ENCODE assay signal across 13 cellular contexts in the genomic region with DNA sequence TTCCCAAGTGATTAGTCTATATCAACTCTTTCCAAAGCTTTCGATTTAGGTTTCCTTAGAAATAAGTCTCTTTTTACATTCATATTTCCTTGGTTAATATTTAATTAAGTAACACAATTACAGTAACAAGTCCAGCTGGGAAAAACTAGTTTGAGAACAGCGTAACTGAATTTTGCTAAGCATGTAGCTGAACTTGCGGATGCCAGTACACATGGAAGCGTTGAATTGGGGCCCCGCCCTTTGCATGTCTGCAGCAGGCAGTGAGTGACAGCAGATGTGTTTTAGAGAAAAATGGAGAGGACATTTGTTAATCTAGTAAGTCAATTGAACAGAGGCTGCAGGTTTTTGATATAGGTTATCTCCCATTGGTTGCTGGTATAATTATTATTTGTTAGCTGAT.
DNase-seq lines count a peak whose midpoint lies in the region; ATAC-seq, FAIRE-seq and TF ChIP-seq lines count a peak whose summit lies in the region.
"Had no signal": no experiment of that assay in that cellular context is flagged by ENCODE, and none has a peak within 500 bp of the region (broad histone marks: within the 10 kb centered on the region; RNA-seq: fewer than 3 reads in every experiment).

No MANE protein-coding gene starts in this region.

- intact Hi-C loops in pancreas (cut with DNase I) = no loop called here
- intact Hi-C loops in natural killer cell (cut with micrococcal nuclease) = no loop called here
- intact Hi-C loops in dorsolateral prefrontal cortex (cut with DNase I) = no loop called here

- no peak overlapping the region for H3K9ac ChIP-seq in duodenal mucosa (ENCODE audit: low read depth in 1 of 2, low read length in 2 of 2)
- H3K9ac ChIP-seq: BLaER1 treated with 17β-estradiol and CSF1 and Interleukin-3, amounts not matched to agents 10 nM and 100 nM had no signal

- no peaks in the 10 kb centered on the region for H3K36me3 Mint-ChIP-seq in natural killer cell

- DNase-seq in BE2C (peak; percentile 17), NCI-H69 (lab: John Stamatoyannopoulos, UW) (peak; percentile 0), pancreas (no peak), natural killer cell (no peak), dorsolateral prefrontal cortex (no peak), left lobe of liver (ENCODE audit: low spot score) (no peak), globus pallidus (ENCODE audit: low spot score) (no peak)
- DNase-seq: DMS53, GF-D8 had no signal

- H3K4me1 ChIP-seq in BE2C = peaks cover 15% of the 10 kb centered on the region
- H3K4me1 ChIP-seq in duodenal mucosa (ENCODE audit: control insufficient read depth in 1 of 2, insufficient read depth in 2 of 2, low read length in 2 of 2) = peaks cover 0 to 8% of the 10 kb centered on the region in 2 donors
- H3K4me1 ChIP-seq in pancreas = peaks cover 0 to 19% (median 9%) of the 10 kb centered on the region in 3 donors
- H3K4me1 ChIP-seq: BLaER1 treated with 17β-estradiol and CSF1 and Interleukin-3, amounts not matched to agents 10 nM and 100 nM had no signal

- no peak overlapping the region for H3K4me3 ChIP-seq in BE2C (ENCODE audit: low read depth, low read length)
- peak overlapping the region; percentile 6 to 30 for H3K4me3 ChIP-seq in duodenal mucosa (ENCODE audit: low read depth in 1 of 2, low read length in 2 of 2)
- H3K4me3 ChIP-seq in pancreas = peak overlapping the region in 1 of 4 donors; percentile 8
- H3K4me3 ChIP-seq in dorsolateral prefrontal cortex = no peak overlapping the region
- H3K4me3 ChIP-seq: BLaER1 treated with 17β-estradiol and CSF1 and Interleukin-3, amounts not matched to agents 10 nM and 100 nM had no signal

- H3K27ac ChIP-seq in duodenal mucosa (ENCODE audit: low read depth, low read length) (no peak overlapping the region), pancreas (no peak overlapping the region), dorsolateral prefrontal cortex (no peak overlapping the region)
- H3K27ac ChIP-seq: BLaER1 treated with 17β-estradiol and CSF1 and Interleukin-3, amounts not matched to agents 10 nM and 100 nM had no signal

- no peaks in the 10 kb centered on the region for H3K27me3 ChIP-seq in BE2C
- no peaks in the 10 kb centered on the region for H3K27me3 ChIP-seq in duodenal mucosa (ENCODE audit: control insufficient read depth in 1 of 2, insufficient read depth in 2 of 2, low read length in 2 of 2)
- no peaks in the 10 kb centered on the region for H3K27me3 ChIP-seq in pancreas
- no peaks in the 10 kb centered on the region for H3K27me3 ChIP-seq in dorsolateral prefrontal cortex
- H3K27me3 ChIP-seq: BLaER1 treated with 17β-estradiol and CSF1 and Interleukin-3, amounts not matched to agents 10 nM and 100 nM had no signal

- no peak overlapping the region for H3K4me3 Mint-ChIP-seq in natural killer cell

- H3K9me3 Mint-ChIP-seq in natural killer cell = no peaks in the 10 kb centered on the region
- H3K9me3 Mint-ChIP-seq: CD4-positive, CD25-positive, alpha-beta regulatory T cell had no signal

- 56 to 59% methylated on average over 5 of the region's 5 CpGs for WGBS in pancreas, 2 donors

- H3K27me3 Mint-ChIP-seq in natural killer cell (ENCODE audit: low read depth in 2 of 2) = no peaks in the 10 kb centered on the region
- H3K27me3 Mint-ChIP-seq: CD4-positive, CD25-positive, alpha-beta regulatory T cell had no signal

- ATAC-seq in pancreas (peak in 2 of 4 donors; percentile 41 to 42), natural killer cell (no peak), left lobe of liver (no peak)

- peaks cover 20 to 35% of the 10 kb centered on the region in 2 donors for H3K4me1 Mint-ChIP-seq in natural killer cell

- peak; percentile 13 for FAIRE-seq in pancreas (lab: Jason Lieb, UNC)
- FAIRE-seq: A204.1 had no signal

- no peaks in the 10 kb centered on the region for H3K9me3 ChIP-seq in BE2C
- no peaks in the 10 kb centered on the region for H3K9me3 ChIP-seq in duodenal mucosa (ENCODE audit: control insufficient read depth in 1 of 2, low read length in 2 of 2)
- H3K9me3 ChIP-seq in pancreas = no peaks in the 10 kb centered on the region
- H3K9me3 ChIP-seq: BLaER1 treated with 17β-estradiol and CSF1 and Interleukin-3, amounts not matched to agents 10 nM and 100 nM had no signal

- no peak for TF ChIP-seq CTCF in BE2C (IDR thresholded peaks at IDR 0.05; ENCODE audit: low read depth, low read length)
- TF ChIP-seq CTCF in pancreas (IDR thresholded peaks at IDR 0.05) = no peak
- no peak for TF ChIP-seq CTCF in natural killer cell (IDR thresholded peaks at IDR 0.05)
- TF ChIP-seq CTCF in dorsolateral prefrontal cortex (IDR thresholded peaks at IDR 0.05 in 54 of 56, conservative IDR thresholded peaks at IDR 0.05 in 2 of 56; ENCODE audit: low read depth in 1 of 56, partially characterized antibody in 56 of 56) = no peak

- H3K27ac Mint-ChIP-seq in natural killer cell = no peak overlapping the region

- H3K36me3 ChIP-seq in BE2C (no peaks in the 10 kb centered on the region), duodenal mucosa (ENCODE audit: control insufficient read depth in 1 of 2, insufficient read depth in 2 of 2, low read length in 2 of 2) (no peaks in the 10 kb centered on the region), pancreas (no peaks in the 10 kb centered on the region)

Comparison
In these comparisons a context has a peak if more than half of its experiments do, and no peak if none do; other contexts are left out.
1. DNase-seq: peak in BE2C (single experiment) and NCI-H69 (single experiment); none in pancreas (0 of 6), natural killer cell (single experiment), dorsolateral prefrontal cortex (0 of 10), left lobe of liver (single experiment) and globus pallidus (single experiment).
2. H3K4me3 ChIP-seq: peak in duodenal mucosa (2 of 2); none in BE2C (single experiment) and dorsolateral prefrontal cortex (0 of 59).